Comparison of ENCODE assay signal across 26 cellular contexts in the genomic region with DNA sequence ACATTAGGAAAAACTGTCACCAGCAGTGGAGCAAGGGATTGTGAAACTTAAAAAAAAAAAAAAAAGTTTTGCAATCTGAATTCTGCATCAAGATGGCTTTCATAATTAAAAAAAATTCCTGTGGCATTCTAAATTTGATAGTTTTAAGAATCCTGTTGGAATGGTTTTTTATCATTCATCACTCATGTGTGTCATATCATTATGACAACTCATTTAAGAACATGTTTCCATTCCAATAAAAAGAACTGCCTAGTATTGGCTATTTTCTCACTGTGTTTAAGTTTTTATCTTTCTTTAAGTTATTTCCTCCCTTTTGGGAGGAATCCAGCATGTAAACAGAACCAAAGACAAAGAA. TPM values are rescaled to one million over a fixed set of nuclear protein-coding genes. Genes with fewer than 3 reads are reported as not detected.
"Had no signal": no experiment of that assay in that cellular context is flagged by ENCODE, and none has a peak within 500 bp of the region (broad histone marks: within the 10 kb centered on the region; RNA-seq: fewer than 3 reads in every experiment).

No MANE protein-coding gene starts in this region.

- FAIRE-seq: RCC 7860 had no signal

- H3K36me3 Mint-ChIP-seq: activated CD4-positive, alpha-beta memory T cell treated with anti-CD3 and anti-CD28 coated beads for 36 hours; activated naive CD8-positive, alpha-beta T cell treated with anti-CD3 and anti-CD28 coated beads for 36 hours; WTC11 had no signal

- H3K36me3 ChIP-seq: breast epithelium, SJSA1 had no signal

- H3K4me3 ChIP-seq: breast epithelium, SJSA1 had no signal

- ATAC-seq: activated T-cell treated with anti-CD3 and anti-CD28 coated beads, Interleukin-2, amount 50 U/mL, for 4 hours; WTC11 had no signal

- H3K4me1 Mint-ChIP-seq: activated CD4-positive, alpha-beta T cell treated with anti-CD3 and anti-CD28 coated beads, Interleukin-2, amount 10 ng/mL, durations not matched to agents 24 days and 14 days; activated naive CD8-positive, alpha-beta T cell treated with anti-CD3 and anti-CD28 coated beads for 36 hours had no signal

- H3K27ac ChIP-seq: breast epithelium, SJSA1 had no signal

- H3K4me3 Mint-ChIP-seq: activated CD4-positive, alpha-beta memory T cell treated with anti-CD3 and anti-CD28 coated beads for 36 hours; activated CD4-positive, alpha-beta T cell treated with anti-CD3 and anti-CD28 coated beads, Interleukin-2, amount 10 ng/mL, durations not matched to agents 24 days and 14 days; activated naive CD8-positive, alpha-beta T cell treated with anti-CD3 and anti-CD28 coated beads for 36 hours; activated T-cell treated with anti-CD3 and anti-CD28 coated beads, Interleukin-2, amount 50 U/mL, for 4 hours; T-helper 1 cell treated with Interleukin-12 subunit alpha and Interleukin-12 subunit beta and Interleukin-4 antibody, amounts not matched to agents 30 μg/mL and 1 μg/mL, for 36 hours; WTC11 had no signal

- H3K9me3 Mint-ChIP-seq: activated CD4-positive, alpha-beta memory T cell treated with anti-CD3 and anti-CD28 coated beads for 36 hours; activated CD4-positive, alpha-beta T cell treated with anti-CD3 and anti-CD28 coated beads, Interleukin-2, amount 10 ng/mL, durations not matched to agents 24 days and 14 days; activated naive CD8-positive, alpha-beta T cell treated with anti-CD3 and anti-CD28 coated beads for 36 hours; T-helper 1 cell treated with Interleukin-12 subunit alpha and Interleukin-12 subunit beta and Interleukin-4 antibody, amounts not matched to agents 30 μg/mL and 1 μg/mL, for 36 hours; WTC11 had no signal

- H3K4me1 ChIP-seq: breast epithelium, SJSA1 had no signal

- H3K27me3 ChIP-seq: breast epithelium, SJSA1 had no signal

- H3K27ac Mint-ChIP-seq: activated CD4-positive, alpha-beta memory T cell treated with anti-CD3 and anti-CD28 coated beads for 36 hours; activated CD4-positive, alpha-beta T cell treated with anti-CD3 and anti-CD28 coated beads, Interleukin-2, amount 10 ng/mL, durations not matched to agents 24 days and 14 days; activated naive CD8-positive, alpha-beta T cell treated with anti-CD3 and anti-CD28 coated beads for 36 hours; T-helper 1 cell treated with Interleukin-12 subunit alpha and Interleukin-12 subunit beta and Interleukin-4 antibody, amounts not matched to agents 30 μg/mL and 1 μg/mL, for 36 hours; WTC11 had no signal

- DNase-seq: activated CD4-positive, alpha-beta memory T cell treated with anti-CD3 and anti-CD28 coated beads for 36 hours; activated CD4-positive, alpha-beta T cell treated with anti-CD3 and anti-CD28 coated beads for 1 hour; activated CD4-positive, alpha-beta T cell treated with anti-CD3 and anti-CD28 coated beads, Interleukin-2, amount 10 ng/mL, durations not matched to agents 24 days and 14 days; activated CD8-positive, alpha-beta memory T cell treated with anti-CD3 and anti-CD28 coated beads for 24 hours; activated effector memory CD4-positive, alpha-beta T cell treated with anti-CD3 and anti-CD28 coated beads, Interleukin-2, amount 50 U/mL, for 16 hours; activated naive CD4-positive, alpha-beta T cell treated with Interleukin-2 at 50 U/mL for 16 hours; activated naive CD8-positive, alpha-beta T cell treated with anti-CD3 and anti-CD28 coated beads for 36 hours; activated T-cell treated with anti-CD3 and anti-CD28 coated beads, Interleukin-2, amount 50 U/mL, for 4 hours; aorta; caudate nucleus; Karpas-422; NCI-H146; NCI-H187 treated with DMSO at 0.1 percent for 48 hours; NCI-H2107; NCI-H2171 treated with DMSO at 0.1 percent for 48 hours; NCI-H226; NCI-H526; NK-92 treated with Interleukin-12 subunit alpha and Interleukin-12 subunit beta, amount 100 ng/mL, for 24 hours; SHP77 had no signal

- H3K9me3 ChIP-seq: breast epithelium, SJSA1 had no signal

- H3K27me3 Mint-ChIP-seq: activated CD4-positive, alpha-beta memory T cell treated with anti-CD3 and anti-CD28 coated beads for 36 hours; activated CD4-positive, alpha-beta T cell treated with anti-CD3 and anti-CD28 coated beads, Interleukin-2, amount 10 ng/mL, durations not matched to agents 24 days and 14 days; activated naive CD8-positive, alpha-beta T cell treated with anti-CD3 and anti-CD28 coated beads for 36 hours had no signal

RNA-seq across cellular contexts. Expression of a gene that starts 26.2 kb away (rescaled TPM):
- total RNA-seq: activated CD4-positive, alpha-beta memory T cell treated with anti-CD3 and anti-CD28 coated beads for 36 hours; activated CD4-positive, alpha-beta T cell treated with anti-CD3 and anti-CD28 coated beads, Interleukin-2, amount 10 ng/mL, durations not matched to agents 24 days and 14 days; activated naive CD8-positive, alpha-beta T cell treated with anti-CD3 and anti-CD28 coated beads for 36 hours; aorta; breast epithelium; NCI-H460; SJSA1 had no signal
- polyA plus RNA-seq: aorta had no signal

RNA-seq across cellular contexts. Expression of a gene that starts 50.5 kb away (rescaled TPM):
- total RNA-seq: activated CD4-positive, alpha-beta memory T cell treated with anti-CD3 and anti-CD28 coated beads for 36 hours; activated CD4-positive, alpha-beta T cell treated with anti-CD3 and anti-CD28 coated beads, Interleukin-2, amount 10 ng/mL, durations not matched to agents 24 days and 14 days; activated naive CD8-positive, alpha-beta T cell treated with anti-CD3 and anti-CD28 coated beads for 36 hours; activated T-cell treated with anti-CD3 and anti-CD28 coated beads, Interleukin-2, amount 50 U/mL, for 4 hours; aorta; SJSA1; WTC11 had no signal
- polyA plus RNA-seq: adipose tissue, aorta had no signal
